Comparison of ENCODE assay signal across 25 cellular contexts in the genomic region with DNA sequence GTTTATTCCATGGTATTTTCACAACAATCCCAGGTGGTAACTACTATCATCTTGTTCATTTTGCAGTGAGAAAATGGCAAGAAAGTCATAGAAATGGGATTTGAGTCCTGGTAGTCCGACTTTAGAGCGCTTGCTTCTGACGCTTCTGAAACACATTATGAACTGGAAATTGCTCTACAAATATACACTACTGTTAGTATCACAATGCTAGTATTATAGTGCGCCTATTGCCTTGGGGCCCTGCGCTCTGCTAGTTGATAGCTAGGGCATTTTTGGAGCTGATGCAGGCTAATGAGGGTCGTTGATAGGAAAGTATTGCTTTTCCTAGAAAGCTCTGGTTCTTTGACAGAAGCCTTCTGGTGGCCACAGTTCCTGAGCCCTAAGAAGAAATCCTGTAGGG.
A peak's percentile ranks its signal among the peaks of the same experiment; 100 is the strongest.
DNase-seq lines count a peak whose midpoint lies in the region; ATAC-seq lines count a peak whose summit lies in the region.
"Had no signal": no experiment of that assay in that cellular context is flagged by ENCODE, and none has a peak within 500 bp of the region (broad histone marks: within the 10 kb centered on the region; RNA-seq: fewer than 3 reads in every experiment).

No MANE protein-coding gene starts in this region.

- no peaks in the 10 kb centered on the region for H3K9me3 Mint-ChIP-seq in memory B cell
- H3K9me3 Mint-ChIP-seq: CD4-positive, alpha-beta T cell had no signal

- no peak overlapping the region for H3K4me3 Mint-ChIP-seq in memory B cell
- H3K4me3 Mint-ChIP-seq: CD4-positive, alpha-beta T cell had no signal

- H3K9ac ChIP-seq in stomach smooth muscle (ENCODE audit: low read length in 2 of 2), result no peak overlapping the region
- H3K9ac ChIP-seq: GM23248, SK-N-SH had no signal

- peak overlapping the region; percentile 46 for H3K27ac ChIP-seq in stomach smooth muscle (ENCODE audit: low read length)
- H3K27ac ChIP-seq: 22Rv1 had no signal

- in situ Hi-C loops in SK-MEL-5 (cut with HindIII; ENCODE audit: low pct_unique_long_range_greater_than_20kb, low sequenced_read_pairs), result no loop called here

- peaks cover 44% of the 10 kb centered on the region for H3K4me1 Mint-ChIP-seq in memory B cell

- H3K9me3 ChIP-seq in stomach smooth muscle (ENCODE audit: control insufficient read depth in 2 of 2, low read length in 2 of 2), result no peaks in the 10 kb centered on the region
- H3K9me3 ChIP-seq: Caco-2, HAP-1, SK-N-SH had no signal

- H3K27me3 ChIP-seq in stomach smooth muscle (ENCODE audit: control insufficient read depth in 1 of 2, insufficient read depth in 2 of 2, low read length in 2 of 2), result no peaks in the 10 kb centered on the region

- peaks cover 40% of the 10 kb centered on the region for H3K4me1 ChIP-seq in stomach smooth muscle (ENCODE audit: control insufficient read depth, insufficient read depth, low read length)

- no peak for ATAC-seq in memory B cell (ENCODE audit: low read depth)
- ATAC-seq in HG03095 (IDR thresholded peaks at IDR 0.05; ENCODE audit: unreplicated experiment), result no peak
- ATAC-seq in left lobe of liver, result no peak
- ATAC-seq in GM19395 (IDR thresholded peaks at IDR 0.05; ENCODE audit: unreplicated experiment), result no peak
- ATAC-seq: GM12878 had no signal

- peaks cover 0 to 5% of the 10 kb centered on the region in 2 donors for H3K36me3 ChIP-seq in stomach smooth muscle (ENCODE audit: control insufficient read depth in 2 of 2, insufficient read depth in 2 of 2, low read length in 2 of 2)
- H3K36me3 ChIP-seq: HAP-1 had no signal

- H3K4me3 ChIP-seq in stomach smooth muscle (ENCODE audit: low read length in 2 of 2), result no peak overlapping the region
- H3K4me3 ChIP-seq: GM12878, GM23248, HAP-1 had no signal

- peak overlapping the region; percentile 78 for H3K27ac Mint-ChIP-seq in memory B cell
- H3K27ac Mint-ChIP-seq: CD4-positive, alpha-beta T cell had no signal

- H3K36me3 Mint-ChIP-seq in memory B cell, result peaks cover 29% of the 10 kb centered on the region

- no peaks in the 10 kb centered on the region for H3K27me3 Mint-ChIP-seq in memory B cell
- H3K27me3 Mint-ChIP-seq: CD4-positive, alpha-beta T cell had no signal

- DNase-seq in NCI-H748 (lab: John Stamatoyannopoulos, UW; ENCODE audit: unreplicated experiment) (peak; percentile 29), NCI-H748 treated with DMSO at 0.1 percent for 48 hours (lab: John Stamatoyannopoulos, UW) (no peak), SK-MEL-5 (ENCODE audit: low read depth, low spot score) (peak; percentile 69), memory B cell (ENCODE audit: low spot score in 2 of 2) (no peak), left lobe of liver (ENCODE audit: low spot score) (no peak)
- DNase-seq: Caco-2; CD4-positive, alpha-beta T cell; DMS153; EL; GM23248; Kasumi-1; MM.1S; NCI-H1092; NCI-H1436 treated with DMSO at 0.1 percent for 48 hours; NCI-H2081 treated with DMSO at 0.1 percent for 48 hours; NCI-H446 treated with DMSO at 0.1 percent for 48 hours; NCI-H774; Right ventricle myocardium superior; SK-N-SH had no signal

Comparison
In these comparisons a context has a peak if more than half of its experiments do, and no peak if none do; other contexts are left out.
1. DNase-seq: peak in NCI-H748 (single experiment) and SK-MEL-5 (single experiment); none in NCI-H748 treated with DMSO at 0.1 percent for 48 hours (single experiment), memory B cell (0 of 2) and left lobe of liver (single experiment).